8 cellular contexts compared by ENCODE assay signal in the genomic region with DNA sequence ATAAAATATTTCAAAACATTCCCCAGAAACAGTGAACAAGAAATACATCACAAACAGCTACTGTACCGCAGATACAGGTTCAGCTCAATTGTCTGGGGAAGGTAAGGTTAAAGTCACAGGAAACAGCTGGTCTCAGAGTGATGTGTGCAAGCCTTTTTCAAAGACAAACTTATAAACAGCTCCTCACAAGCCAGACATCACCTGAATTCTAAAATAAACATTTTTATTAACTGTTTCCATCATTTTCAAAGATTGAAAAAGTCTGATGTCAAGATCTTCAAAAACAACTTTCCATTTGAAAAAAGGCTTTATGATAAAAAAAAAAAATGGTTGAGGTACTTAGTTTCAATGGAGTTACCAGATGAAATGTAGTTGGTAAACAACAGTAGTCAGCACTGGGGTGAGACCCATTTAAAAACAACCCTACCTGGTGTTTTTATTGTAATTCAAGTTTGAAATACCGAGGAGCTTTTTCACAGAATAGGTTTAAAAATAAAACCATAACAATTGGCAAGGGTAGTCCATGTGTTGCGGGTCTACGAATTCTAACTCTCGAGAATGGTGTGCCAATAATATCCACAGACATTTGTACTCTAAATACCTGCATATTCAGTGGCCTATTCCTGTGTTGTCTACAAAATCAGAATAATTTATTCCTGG. TPM values are rescaled to one million over a fixed set of nuclear protein-coding genes. Genes with fewer than 3 reads are reported as not detected.
A peak's percentile ranks its signal among the peaks of the same experiment; 100 is the strongest.
DNase-seq lines count a peak whose midpoint lies in the region; ATAC-seq and TF ChIP-seq lines count a peak whose summit lies in the region.

No MANE protein-coding gene starts in this region.

- H3K9me3 ChIP-seq in MM.1S (replicated peaks; ENCODE audit: insufficient read depth, low read length) (no peaks in the 10 kb centered on the region), duodenal mucosa (ENCODE audit: control insufficient read depth in 1 of 2, low read length in 2 of 2) (no peaks in the 10 kb centered on the region), neuron (ENCODE audit: low read length) (no peaks in the 10 kb centered on the region)

- intact Hi-C loops in sciatic nerve (cut with DNase I), result loop anchor here (10.0 kb wide), 1 partner anchor 363 kb away; no protein-coding TSS in a partner anchor

- DNase-seq in ELR (ENCODE audit: low read depth), result peak; percentile 41
- peak; percentile 64 for DNase-seq in MM.1S
- no peak for DNase-seq in NCI-H2227 treated with DMSO at 0.1 percent for 48 hours (lab: John Stamatoyannopoulos, UW)
- no peak for DNase-seq in sciatic nerve (ENCODE audit: low spot score)
- no peak for DNase-seq in stimulated activated CD4-positive, alpha-beta T cell treated with anti-CD3 and anti-CD28 coated beads, Interleukin-4, amount 100 ng/mL, for 1 hour

- H3K9ac ChIP-seq in MM.1S (ENCODE audit: low read length) (peak overlapping the region; percentile 97; the same call in 1 of the 2 replicates), duodenal mucosa (ENCODE audit: low read depth in 1 of 2, low read length in 2 of 2) (peak overlapping the region; percentile 51 to 99)

- ATAC-seq in sciatic nerve (no peak), HG03045 (IDR thresholded peaks at IDR 0.05; ENCODE audit: unreplicated experiment) (no peak)

- H3K4me2 ChIP-seq in MM.1S (ENCODE audit: low read depth, low read length), result peak overlapping the region; percentile 76

- H3K27ac ChIP-seq in MM.1S (ENCODE audit: low read length) (peak overlapping the region; percentile 82; the same call in 1 of the 2 replicates), duodenal mucosa (ENCODE audit: low read depth, low read length) (peak overlapping the region; percentile 58)

- H4K20me1 ChIP-seq in MM.1S (ENCODE audit: insufficient read depth, low read length), result peaks cover 72% of the 10 kb centered on the region

- TF ChIP-seq CTCF in MM.1S (IDR thresholded peaks at IDR 0.05; ENCODE audit: low read length), result no peak

- peaks cover 97% of the 10 kb centered on the region for H3K79me2 ChIP-seq in MM.1S (ENCODE audit: low read length)

- H3K4me1 ChIP-seq in MM.1S (ENCODE audit: low read length) (peaks cover 25% of the 10 kb centered on the region), duodenal mucosa (ENCODE audit: control insufficient read depth in 1 of 2, insufficient read depth in 2 of 2, low read length in 2 of 2) (peaks cover 30 to 34% of the 10 kb centered on the region in 2 donors), neuron (ENCODE audit: insufficient read depth, low read length) (peaks cover 28% of the 10 kb centered on the region)

- peaks cover 49% of the 10 kb centered on the region for H3F3A ChIP-seq in MM.1S (ENCODE audit: insufficient read depth, low read length)

- H3K4me3 ChIP-seq in MM.1S (ENCODE audit: low read length), result peak overlapping the region; percentile 95
- peak overlapping the region; percentile 84 to 94 for H3K4me3 ChIP-seq in duodenal mucosa (ENCODE audit: low read depth in 1 of 2, low read length in 2 of 2)
- H3K4me3 ChIP-seq in neuron (ENCODE audit: low read length), result peak overlapping the region; percentile 79

- no peaks in the 10 kb centered on the region for H3K27me3 ChIP-seq in MM.1S (replicated peaks; ENCODE audit: insufficient read depth, low read length)
- H3K27me3 ChIP-seq in duodenal mucosa (ENCODE audit: control insufficient read depth in 1 of 2, insufficient read depth in 2 of 2, low read length in 2 of 2), result no peaks in the 10 kb centered on the region
- no peaks in the 10 kb centered on the region for H3K27me3 ChIP-seq in neuron (ENCODE audit: insufficient read depth, low read length)

- no peak overlapping the region for H2AFZ ChIP-seq in MM.1S (ENCODE audit: low read length)
- no peak overlapping the region for H2AFZ ChIP-seq in neuron (ENCODE audit: low read depth, low read length)

- peaks cover 21% of the 10 kb centered on the region; the same call in 1 of the 2 replicates for H3K36me3 ChIP-seq in MM.1S (replicated peaks; ENCODE audit: insufficient read depth, low read length)
- H3K36me3 ChIP-seq in duodenal mucosa (ENCODE audit: control insufficient read depth in 1 of 2, insufficient read depth in 2 of 2, low read length in 2 of 2), result peaks cover 16 to 25% of the 10 kb centered on the region in 2 donors
- peaks cover 44% of the 10 kb centered on the region for H3K36me3 ChIP-seq in neuron (ENCODE audit: insufficient read depth, low read length)

- H3K9me2 ChIP-seq in MM.1S (replicated peaks; ENCODE audit: insufficient read depth, low read length), result no peaks in the 10 kb centered on the region

RNA-seq across cellular contexts. Expression of gene BTG1, which starts 3.9 kb away (rescaled TPM):
- 144 TPM for total RNA-seq in sciatic nerve

Comparison
In these comparisons a context has a peak if more than half of its experiments do, and no peak if none do; other contexts are left out.
1. DNase-seq: peak in ELR (single experiment) and MM.1S (single experiment); none in NCI-H2227 treated with DMSO at 0.1 percent for 48 hours (single experiment), sciatic nerve (single experiment) and stimulated activated CD4-positive, alpha-beta T cell treated with anti-CD3 and anti-CD28 coated beads, Interleukin-4, amount 100 ng/mL, for 1 hour (single experiment).
2. Peak in every context shown above with its lines, with median percentiles within 50 percentile points of each other: H3K4me3 ChIP-seq.